Comparison of ENCODE assay signal across 27 cellular contexts in the genomic region with DNA sequence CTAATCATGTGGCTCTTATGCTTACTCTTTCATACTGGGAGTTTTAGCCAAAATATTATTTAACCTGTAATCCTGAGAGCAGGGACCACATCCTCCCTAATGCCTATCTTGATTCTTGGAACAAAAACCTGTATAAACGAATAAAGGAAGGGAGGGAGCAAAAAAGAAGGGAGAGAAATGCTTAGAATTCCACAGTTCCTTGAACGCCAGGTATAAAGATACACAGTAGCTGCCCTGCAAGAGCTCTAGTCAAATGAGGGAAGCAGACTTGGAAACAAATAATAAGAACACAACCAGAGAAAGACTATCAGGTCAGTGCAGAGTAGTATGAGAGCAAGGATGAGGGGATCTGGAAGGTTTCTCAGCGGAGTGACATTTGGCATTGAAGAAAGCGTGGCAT.
DNase-seq lines count a peak whose midpoint lies in the region; ATAC-seq and TF ChIP-seq lines count a peak whose summit lies in the region.
"Had no signal": no experiment of that assay in that cellular context is flagged by ENCODE, and none has a peak within 500 bp of the region (broad histone marks: within the 10 kb centered on the region; RNA-seq: fewer than 3 reads in every experiment).

No MANE protein-coding gene starts in this region.

- H3K4me1 Mint-ChIP-seq in activated CD4-positive, alpha-beta memory T cell treated with anti-CD3 and anti-CD28 coated beads, Interleukin-2, amount 10 ng/mL, durations not matched to agents 7 days and 5 days, result no peaks in the 10 kb centered on the region
- H3K4me1 Mint-ChIP-seq: natural killer cell had no signal

- no peaks in the 10 kb centered on the region for H4K20me1 ChIP-seq in KMS-11 (ENCODE audit: insufficient read depth)

- H3K36me3 Mint-ChIP-seq in activated CD4-positive, alpha-beta memory T cell treated with anti-CD3 and anti-CD28 coated beads, Interleukin-2, amount 10 ng/mL, durations not matched to agents 7 days and 5 days (ENCODE audit: low read depth), result no peaks in the 10 kb centered on the region
- H3K36me3 Mint-ChIP-seq: activated naive CD4-positive, alpha-beta T cell treated with anti-CD3 and anti-CD28 coated beads, Interleukin-2, amount 50 U/mL, for 72 hours had no signal

- H3K4me1 ChIP-seq in right cardiac atrium (ENCODE audit: control insufficient read depth, insufficient read depth, low read length), result peaks cover 3% of the 10 kb centered on the region
- H3K4me1 ChIP-seq in KMS-11 (ENCODE audit: low read depth, poor library complexity, severe bottlenecking), result no peaks in the 10 kb centered on the region
- H3K4me1 ChIP-seq in neuron (ENCODE audit: insufficient read depth, low read length), result peaks cover 13% of the 10 kb centered on the region
- H3K4me1 ChIP-seq: breast epithelium, pancreas, Peyer's patch, spleen had no signal

- H2AFZ ChIP-seq in KMS-11 (ENCODE audit: low read depth) (0 out of 2 replicates have a peak overlapping the region, but pooled peaks have one; percentile 15), neuron (ENCODE audit: low read depth, low read length) (peak overlapping the region; percentile 55)
- H2AFZ ChIP-seq: GM23248 had no signal

- POLR2A ChIA-PET in activated CD4-positive, alpha-beta memory T cell treated with anti-CD3 and anti-CD28 coated beads, Interleukin-2, amount 10 ng/mL, durations not matched to agents 7 days and 5 days (lab: Charles Lee), result no interaction called here

- peaks cover 5% of the 10 kb centered on the region for H3K27me3 Mint-ChIP-seq in activated CD4-positive, alpha-beta memory T cell treated with anti-CD3 and anti-CD28 coated beads, Interleukin-2, amount 10 ng/mL, durations not matched to agents 7 days and 5 days

- in situ Hi-C loops in astrocyte of the spinal cord (cut with HindIII; ENCODE audit: low sequenced_read_pairs), result no loop called here

- no peak overlapping the region for H3K4me2 ChIP-seq in KMS-11

- no peak overlapping the region for H3K27ac Mint-ChIP-seq in activated CD4-positive, alpha-beta memory T cell treated with anti-CD3 and anti-CD28 coated beads, Interleukin-2, amount 10 ng/mL, durations not matched to agents 7 days and 5 days
- H3K27ac Mint-ChIP-seq: activated naive CD4-positive, alpha-beta T cell treated with anti-CD3 and anti-CD28 coated beads, Interleukin-2, amount 50 U/mL, for 72 hours; natural killer cell had no signal

- no peaks in the 10 kb centered on the region for H3K79me2 ChIP-seq in KMS-11 (ENCODE audit: insufficient read depth, low read depth)

- H3K4me3 ChIP-seq in right cardiac atrium (ENCODE audit: low read length), result no peak overlapping the region
- H3K4me3 ChIP-seq in KMS-11 (IDR thresholded peaks at IDR 0.05; ENCODE audit: insufficient read depth, low read depth, low read length), result no peak overlapping the region
- no peak overlapping the region for H3K4me3 ChIP-seq in astrocyte of the spinal cord (ENCODE audit: low read depth, low read length)
- no peak overlapping the region for H3K4me3 ChIP-seq in neuron (ENCODE audit: low read length)
- H3K4me3 ChIP-seq: breast epithelium, GM23248, lower lobe of right lung, mucosa of descending colon, pancreas, Peyer's patch, spleen, testis had no signal

- TF ChIP-seq CTCF in KMS-11 (conservative IDR thresholded peaks at IDR 0.05; ENCODE audit: low read depth, low read length) (no peak), astrocyte of the spinal cord (IDR thresholded peaks at IDR 0.05; ENCODE audit: low read depth, low read length) (no peak)

- H3K9me3 ChIP-seq in right cardiac atrium (ENCODE audit: control insufficient read depth, low read length) (no peaks in the 10 kb centered on the region), neuron (ENCODE audit: low read length) (peaks cover 3% of the 10 kb centered on the region)
- H3K9me3 ChIP-seq: breast epithelium, lower lobe of right lung, mucosa of descending colon, pancreas, Peyer's patch, spleen, testis had no signal

- CTCF ChIA-PET in activated CD4-positive, alpha-beta memory T cell treated with anti-CD3 and anti-CD28 coated beads, Interleukin-2, amount 10 ng/mL, durations not matched to agents 7 days and 5 days (lab: Charles Lee), result interaction anchor here (0.6 to 1.2 kb wide), 2 partner anchors 19 to 1372 kb away, joined by 3 to 4 read pairs; no protein-coding TSS in a partner anchor

- intact Hi-C loops in Right ventricle myocardium inferior (cut with DNase I), result loop anchor here (5.0 kb wide), 1 partner anchor 150 kb away; no protein-coding TSS in a partner anchor
- intact Hi-C loops in right cardiac atrium (cut with DNase I), result loop anchor here in 1 of 4 donors (10.0 kb wide), 1 partner anchor 247 kb away; no protein-coding TSS in a partner anchor

- DNase-seq in Right ventricle myocardium inferior (ENCODE audit: missing footprints) (no peak), right cardiac atrium (no peak), astrocyte of the spinal cord (ENCODE audit: low read depth, low spot score) (peak; percentile 8)
- DNase-seq in activated naive CD4-positive, alpha-beta T cell treated with anti-CD3 and anti-CD28 coated beads, Interleukin-2, amount 50 U/mL, for 16 hours, result no peak
- no peak for DNase-seq in activated CD4-positive, alpha-beta memory T cell treated with anti-CD3 and anti-CD28 coated beads, Interleukin-2, amount 10 ng/mL, durations not matched to agents 7 days and 5 days
- DNase-seq: activated CD8-positive, alpha-beta memory T cell treated with anti-CD3 and anti-CD28 coated beads for 24 hours; activated T-cell treated with anti-CD3 and anti-CD28 coated beads for 4 hours; effector CD8-positive, alpha-beta T cell; GDM1; lower lobe of right lung; natural killer cell; Peyer's patch; SIG-M5; spleen; stimulated activated naive CD8-positive, alpha-beta T cell treated with anti-CD3 and anti-CD28 coated beads, Interleukin-15, Interleukin-2, amounts not matched to agents 100 U/mL and 50 U/mL, for 24 hours had no signal

- H3K36me3 ChIP-seq in KMS-11 (ENCODE audit: insufficient read depth) (no peaks in the 10 kb centered on the region), neuron (ENCODE audit: insufficient read depth, low read length) (no peaks in the 10 kb centered on the region)
- H3K36me3 ChIP-seq: breast epithelium, lower lobe of right lung, pancreas, Peyer's patch, spleen had no signal

- H3K27ac ChIP-seq in right cardiac atrium (ENCODE audit: low read length) (no peak overlapping the region), KMS-11 (no peak overlapping the region)
- H3K27ac ChIP-seq: breast epithelium, epithelial cell of prostate, GM23248, HL-60, lower lobe of right lung, pancreas, Peyer's patch, spleen, testis, VCaP had no signal

- H3K9me3 Mint-ChIP-seq in activated CD4-positive, alpha-beta memory T cell treated with anti-CD3 and anti-CD28 coated beads, Interleukin-2, amount 10 ng/mL, durations not matched to agents 7 days and 5 days, result no peaks in the 10 kb centered on the region
- H3K9me3 Mint-ChIP-seq: activated naive CD4-positive, alpha-beta T cell treated with anti-CD3 and anti-CD28 coated beads, Interleukin-2, amount 50 U/mL, for 72 hours had no signal

- ATAC-seq in Right ventricle myocardium inferior (peak; percentile 29), right cardiac atrium (no peak), HG02870 (IDR thresholded peaks at IDR 0.05; ENCODE audit: unreplicated experiment) (no peak)
- ATAC-seq: natural killer cell; stimulated activated naive CD8-positive, alpha-beta T cell treated with anti-CD3 and anti-CD28 coated beads, Interleukin-15, Interleukin-2, amounts not matched to agents 100 U/mL and 50 U/mL, for 24 hours had no signal

- no peak overlapping the region for H3K4me3 Mint-ChIP-seq in activated CD4-positive, alpha-beta memory T cell treated with anti-CD3 and anti-CD28 coated beads, Interleukin-2, amount 10 ng/mL, durations not matched to agents 7 days and 5 days
- H3K4me3 Mint-ChIP-seq: natural killer cell had no signal

- H3K27me3 ChIP-seq in right cardiac atrium (ENCODE audit: control insufficient read depth, insufficient read depth) (no peaks in the 10 kb centered on the region), KMS-11 (ENCODE audit: insufficient read depth, low read depth) (no peaks in the 10 kb centered on the region), neuron (ENCODE audit: insufficient read depth, low read length) (no peaks in the 10 kb centered on the region)
- H3K27me3 ChIP-seq: breast epithelium, Peyer's patch, testis had no signal

- WGBS in right cardiac atrium, result 56% methylated on average over 4 of the region's 4 CpGs

- H3K9ac ChIP-seq in KMS-11, result no peak overlapping the region
- H3K9ac ChIP-seq: GM23248 had no signal
